Comparison of ENCODE assay signal across 8 cellular contexts in genomic region chrX:7109838-7110793, GRCh38. TPM values are rescaled to one million over a fixed set of nuclear protein-coding genes. Genes with fewer than 3 reads are reported as not detected.
DNase-seq lines count a peak whose midpoint lies in the region; ATAC-seq lines count a peak whose summit lies in the region.

No MANE protein-coding gene starts in this region.

- peaks cover 5% of the 10 kb centered on the region for H3K36me3 ChIP-seq in CD4-positive, CD25-positive, alpha-beta regulatory T cell (ENCODE audit: control insufficient read depth, insufficient read depth, low read length)

- no peaks in the 10 kb centered on the region for H3K27me3 ChIP-seq in CD4-positive, CD25-positive, alpha-beta regulatory T cell (ENCODE audit: control insufficient read depth, insufficient read depth, low read length)

- peak overlapping the region in 2 of 4 donors; percentile 29 to 61 for H3K4me3 Mint-ChIP-seq in CD4-positive, CD25-positive, alpha-beta regulatory T cell
- no peak overlapping the region for H3K4me3 Mint-ChIP-seq in activated T-helper 2 cell treated with anti-CD3 and anti-CD28 coated beads, Interferon-gamma antibody, Interleukin-2, Interleukin-4, amounts not matched to agents 10 μg/mL and 5 μg/mL and 100 μg/mL, durations not matched to agents 14 hours and 24 hours and 36 hours (ENCODE audit: low read depth)

- H3K9me3 ChIP-seq in CD4-positive, CD25-positive, alpha-beta regulatory T cell (ENCODE audit: control insufficient read depth in 2 of 2, low read length in 2 of 2): no peaks in the 10 kb centered on the region

- H3K4me1 ChIP-seq in CD4-positive, CD25-positive, alpha-beta regulatory T cell (ENCODE audit: control insufficient read depth, insufficient read depth, low read length, poor library complexity, severe bottlenecking): peaks cover 18% of the 10 kb centered on the region

- ATAC-seq in CD4-positive, CD25-positive, alpha-beta regulatory T cell (ENCODE audit: low read depth in 2 of 2): no peak
- ATAC-seq in GM19043 (IDR thresholded peaks at IDR 0.05; ENCODE audit: low read depth, unreplicated experiment) (peak; percentile 70), HG03060 (IDR thresholded peaks at IDR 0.05; ENCODE audit: low read depth, unreplicated experiment) (peak; percentile 49)

- intact Hi-C loops in activated T-helper 2 cell treated with anti-CD3 and anti-CD28 coated beads, Interferon-gamma antibody, Interleukin-2, Interleukin-4, amounts not matched to agents 10 μg/mL and 5 μg/mL and 100 μg/mL, durations not matched to agents 14 hours and 24 hours and 36 hours (cut with micrococcal nuclease): no loop called here

- H3K27ac Mint-ChIP-seq in CD4-positive, CD25-positive, alpha-beta regulatory T cell: peak overlapping the region; percentile 59 to 89 (median 80)
- H3K27ac Mint-ChIP-seq in activated T-helper 2 cell treated with anti-CD3 and anti-CD28 coated beads, Interferon-gamma antibody, Interleukin-2, Interleukin-4, amounts not matched to agents 10 μg/mL and 5 μg/mL and 100 μg/mL, durations not matched to agents 14 hours and 24 hours and 36 hours: peak overlapping the region; percentile 52

- no peaks in the 10 kb centered on the region for H3K27me3 Mint-ChIP-seq in CD4-positive, CD25-positive, alpha-beta regulatory T cell
- no peaks in the 10 kb centered on the region for H3K27me3 Mint-ChIP-seq in activated T-helper 2 cell treated with anti-CD3 and anti-CD28 coated beads, Interferon-gamma antibody, Interleukin-2, Interleukin-4, amounts not matched to agents 10 μg/mL and 5 μg/mL and 100 μg/mL, durations not matched to agents 14 hours and 24 hours and 36 hours (ENCODE audit: low read depth)

- peaks cover 22% of the 10 kb centered on the region for H3K36me3 Mint-ChIP-seq in CD4-positive, CD25-positive, alpha-beta regulatory T cell
- H3K36me3 Mint-ChIP-seq in activated T-helper 2 cell treated with anti-CD3 and anti-CD28 coated beads, Interferon-gamma antibody, Interleukin-2, Interleukin-4, amounts not matched to agents 10 μg/mL and 5 μg/mL and 100 μg/mL, durations not matched to agents 14 hours and 24 hours and 36 hours (ENCODE audit: low read depth): peaks cover 4% of the 10 kb centered on the region

- H3K27ac ChIP-seq in CD4-positive, CD25-positive, alpha-beta regulatory T cell (ENCODE audit: insufficient read depth, low read length, poor library complexity, severe bottlenecking): no peak overlapping the region
- H3K27ac ChIP-seq in substantia nigra (ENCODE audit: low read depth, low read length, poor library complexity, severe bottlenecking): no peak overlapping the region

- no peak overlapping the region for H3K4me3 ChIP-seq in CD4-positive, CD25-positive, alpha-beta regulatory T cell (ENCODE audit: low read depth, low read length)

- H3K9me3 Mint-ChIP-seq in CD4-positive, CD25-positive, alpha-beta regulatory T cell: peaks cover 0 to 2% (median 0%) of the 10 kb centered on the region in 7 donors
- no peaks in the 10 kb centered on the region for H3K9me3 Mint-ChIP-seq in activated T-helper 2 cell treated with anti-CD3 and anti-CD28 coated beads, Interferon-gamma antibody, Interleukin-2, Interleukin-4, amounts not matched to agents 10 μg/mL and 5 μg/mL and 100 μg/mL, durations not matched to agents 14 hours and 24 hours and 36 hours

- DNase-seq in CD4-positive, CD25-positive, alpha-beta regulatory T cell: no peak
- no peak for DNase-seq in activated T-helper 2 cell treated with anti-CD3 and anti-CD28 coated beads, Interferon-gamma antibody, Interleukin-2, Interleukin-4, amounts not matched to agents 10 μg/mL and 5 μg/mL and 100 μg/mL, durations not matched to agents 14 hours and 24 hours and 36 hours (ENCODE audit: low spot score)
- DNase-seq in iPS-NIHi7 (ENCODE audit: extremely low spot score) (no peak), substantia nigra (lab: John Stamatoyannopoulos, UW) (no peak), HuH-7.5 (ENCODE audit: low spot score) (no peak)
- no peak for DNase-seq in stimulated activated naive CD4-positive, alpha-beta T cell (lab: John Stamatoyannopoulos, UW)

- peaks cover 10 to 61% (median 18%) of the 10 kb centered on the region in 4 donors for H3K4me1 Mint-ChIP-seq in CD4-positive, CD25-positive, alpha-beta regulatory T cell
- peaks cover 20% of the 10 kb centered on the region for H3K4me1 Mint-ChIP-seq in activated T-helper 2 cell treated with anti-CD3 and anti-CD28 coated beads, Interferon-gamma antibody, Interleukin-2, Interleukin-4, amounts not matched to agents 10 μg/mL and 5 μg/mL and 100 μg/mL, durations not matched to agents 14 hours and 24 hours and 36 hours (ENCODE audit: low read depth)

RNA-seq across cellular contexts. Expression of gene STS, which starts 37.4 kb away (rescaled TPM):
- total RNA-seq in CD4-positive, CD25-positive, alpha-beta regulatory T cell: 1.6 TPM
- polyA plus RNA-seq in CD4-positive, CD25-positive, alpha-beta regulatory T cell: 1 to 10 TPM in 3 of 4 donors, under 1 TPM in 1; 0.54 to 1.3 (median 1.2) TPM
- 0.90 and 1.0 TPM in 2 replicates for total RNA-seq in activated T-helper 2 cell treated with anti-CD3 and anti-CD28 coated beads, Interferon-gamma antibody, Interleukin-2, Interleukin-4, amounts not matched to agents 10 μg/mL and 5 μg/mL and 100 μg/mL, durations not matched to agents 14 hours and 24 hours and 36 hours

RNA-seq across cellular contexts. Expression of gene PUDP, which starts 37.8 kb away (rescaled TPM):
- 14.9 TPM for total RNA-seq in CD4-positive, CD25-positive, alpha-beta regulatory T cell
- 10 to 100 TPM; 20.1 to 26.4 (median 23.3) TPM for polyA plus RNA-seq in CD4-positive, CD25-positive, alpha-beta regulatory T cell
- 16.3 and 16.7 TPM in 2 replicates for total RNA-seq in activated T-helper 2 cell treated with anti-CD3 and anti-CD28 coated beads, Interferon-gamma antibody, Interleukin-2, Interleukin-4, amounts not matched to agents 10 μg/mL and 5 μg/mL and 100 μg/mL, durations not matched to agents 14 hours and 24 hours and 36 hours

Comparison
In these comparisons a context has a peak if more than half of its experiments do, and no peak if none do; other contexts are left out.
1. ATAC-seq: peak in GM19043 (single experiment) and HG03060 (single experiment); none in CD4-positive, CD25-positive, alpha-beta regulatory T cell (0 of 2).